Comparison of ENCODE assay signal across 8 cellular contexts in the genomic region with DNA sequence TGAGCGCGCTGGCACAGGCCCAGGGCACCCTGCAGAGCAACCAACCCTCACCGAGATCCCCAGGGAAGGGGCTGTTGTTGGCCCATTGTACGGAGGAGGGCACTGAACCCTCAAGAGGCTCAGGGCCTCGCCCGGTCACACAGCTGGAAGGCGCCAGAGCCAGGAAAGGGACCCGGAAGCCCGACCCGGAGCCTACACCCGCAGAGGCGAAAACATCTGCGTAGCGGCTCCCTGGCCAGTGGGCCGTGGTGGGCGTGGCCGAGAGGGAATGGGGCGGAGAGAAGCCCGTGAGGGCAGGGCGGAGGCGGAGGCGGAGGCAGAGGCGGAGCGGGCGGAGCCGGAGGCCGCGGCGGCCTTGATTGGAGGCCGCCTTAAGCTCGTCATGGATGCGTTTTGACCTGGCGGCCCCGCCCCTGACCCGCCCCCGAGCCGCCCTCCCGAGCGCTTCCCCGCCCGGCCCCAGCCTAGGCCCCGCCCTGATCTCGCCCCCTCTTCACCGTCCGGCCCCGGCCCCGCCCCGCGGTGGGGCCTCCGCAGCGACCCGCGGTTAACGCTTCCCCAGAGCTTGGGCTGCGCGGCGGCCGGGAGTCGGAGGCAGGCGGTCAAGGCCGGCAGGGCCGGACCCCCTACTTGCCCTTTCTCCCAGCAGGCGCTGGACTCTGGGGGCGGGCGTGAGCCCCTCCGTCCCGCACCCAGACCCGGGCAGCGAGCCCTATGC. TPM values are rescaled to one million over a fixed set of nuclear protein-coding genes. Genes with fewer than 3 reads are reported as not detected.
A peak's percentile ranks its signal among the peaks of the same experiment; 100 is the strongest.
DNase-seq lines count a peak whose midpoint lies in the region; ATAC-seq, FAIRE-seq and TF ChIP-seq lines count a peak whose summit lies in the region.

No MANE protein-coding gene starts in this region.

- TF ChIP-seq POLR2A in H1 (IDR thresholded peaks at IDR 0.05; ENCODE audit: control extremely low read depth in 1 of 2, low read depth in 2 of 2, low read length in 2 of 2) = no peak

- ATAC-seq in GM21367 (IDR thresholded peaks at IDR 0.05; ENCODE audit: unreplicated experiment) = peak; percentile 45
- ATAC-seq in activated CD8-positive, alpha-beta memory T cell treated with anti-CD3 and anti-CD28 coated beads, Interleukin-2, amount 10 ng/mL, durations not matched to agents 7 days and 5 days = peak; percentile 82

- H2BK15ac ChIP-seq in H1 (ENCODE audit: low read length) = 0 out of 2 replicates have a peak overlapping the region, but pooled peaks have one; percentile 53

- POLR2A ChIA-PET in H1 (lab: Charles Lee; ENCODE audit: partially characterized antibody) = interaction anchor here (0.8 to 1.9 kb wide), 3 partner anchors 22 to 152 kb away, joined by 3 to 10 read pairs (median 4); a partner anchor contains a TSS

- peak overlapping the region; percentile 71 for H4K5ac ChIP-seq in H1 (ENCODE audit: insufficient read length, low read depth, low read length)

- peak overlapping the region; percentile 80; the same call in 1 of the 2 replicates for H2BK20ac ChIP-seq in H1 (ENCODE audit: low read length)

- no peak for TF ChIP-seq EP300 in H1 (IDR thresholded peaks at IDR 0.05; ENCODE audit: borderline replicate concordance in 1 of 2, low read depth in 2 of 2, low read length in 2 of 2)

- H3K56ac ChIP-seq in H1 (replicated peaks; ENCODE audit: insufficient read length, low read depth, low read length) = no peak overlapping the region

- peak overlapping the region; percentile 70; the same call in 1 of the 2 replicates for H2AFZ ChIP-seq in H1 (ENCODE audit: low read length)

- H3K9me3 ChIP-seq in H1 (ENCODE audit: insufficient read depth in 2 of 2, low read depth in 1 of 2, low read length in 1 of 2) (no peaks in the 10 kb centered on the region), mesodermal cell (ENCODE audit: control insufficient read depth, low read length) (no peaks in the 10 kb centered on the region)

- H3K27me3 ChIP-seq in H1 (replicated peaks in 1 of 4; ENCODE audit: control insufficient read depth in 3 of 4, extremely low read depth in 1 of 4, insufficient read depth in 3 of 4, low read length in 3 of 4) = peaks cover 0 to 18% (median 11%) of the 10 kb centered on the region in 4 experiments; a peak in 5 of 7 replicates

- peak overlapping the region; percentile 54; the same call in 1 of the 2 replicates for H2AK5ac ChIP-seq in H1 (ENCODE audit: low read depth, low read length)

- peak overlapping the region; percentile 60; the same call in 1 of the 2 replicates for H2BK5ac ChIP-seq in H1 (ENCODE audit: low read depth, low read length)

- no peaks in the 10 kb centered on the region for H3K79me1 ChIP-seq in H1 (ENCODE audit: low read depth, low read length)

- peak overlapping the region; percentile 59; the same call in 1 of the 2 replicates for H4K8ac ChIP-seq in H1 (ENCODE audit: extremely low read depth, insufficient read depth, low read length)

- peaks cover 7% of the 10 kb centered on the region; the same call in 1 of the 2 replicates for H3K23me2 ChIP-seq in H1 (ENCODE audit: low read depth, low read length)

- H2BK120ac ChIP-seq in H1 (replicated peaks; ENCODE audit: low read depth, low read length) = peak overlapping the region; percentile 54

- 5% methylated on average over 34 of the region's 69 CpGs; no CpG with 5 or more reads in 1 of the 2 experiments for WGBS in H1 (ENCODE audit: extremely low coverage in 1 of 2, insufficient coverage in 1 of 2, insufficient read length in 1 of 2, insufficient replicate concordance in 2 of 2, low coverage in 1 of 2, low lambda C conversion rate in 2 of 2, missing lambda C conversion rate in 1 of 2), 2 experiments
- WGBS in mesodermal cell (ENCODE audit: insufficient coverage in 2 of 2), 2 experiments = 5 to 8% methylated on average over 30 to 47 of the region's 69 CpGs

- H3K4me1 ChIP-seq in H1 (replicated peaks in 1 of 4; ENCODE audit: control insufficient read depth in 3 of 4, insufficient read depth in 4 of 4, low read length in 3 of 4) = peaks cover 0 to 11% (median 6%) of the 10 kb centered on the region in 4 experiments; a peak in 4 of 7 replicates
- H3K4me1 ChIP-seq in mesodermal cell (ENCODE audit: control insufficient read depth, insufficient read depth, low read length, poor library complexity, severe bottlenecking) = peaks cover 25% of the 10 kb centered on the region

- H2BK12ac ChIP-seq in H1 (ENCODE audit: low read depth, low read length) = peak overlapping the region; percentile 75; the same call in 1 of the 2 replicates

- no peak overlapping the region for H3K14ac ChIP-seq in H1 (ENCODE audit: insufficient read length)

- H4K91ac ChIP-seq in H1 (replicated peaks; ENCODE audit: insufficient read length, low read length) = peak overlapping the region; percentile 95

- TF ChIP-seq RAD21 in H1 (IDR thresholded peaks at IDR 0.05 in 1 of 2, conservative IDR thresholded peaks at IDR 0.05 in 1 of 2; ENCODE audit: low read depth in 2 of 2, low read length in 2 of 2) = no peak

- no peaks in the 10 kb centered on the region for H3K27me3 Mint-ChIP-seq in activated CD8-positive, alpha-beta memory T cell treated with anti-CD3 and anti-CD28 coated beads, Interleukin-2, amount 10 ng/mL, durations not matched to agents 7 days and 5 days

- H3K9me3 Mint-ChIP-seq in activated CD8-positive, alpha-beta memory T cell treated with anti-CD3 and anti-CD28 coated beads, Interleukin-2, amount 10 ng/mL, durations not matched to agents 7 days and 5 days (ENCODE audit: low read depth) = no peaks in the 10 kb centered on the region

- H3K27ac Mint-ChIP-seq in activated CD8-positive, alpha-beta memory T cell treated with anti-CD3 and anti-CD28 coated beads, Interleukin-2, amount 10 ng/mL, durations not matched to agents 7 days and 5 days = peak overlapping the region; percentile 90

- H3K9ac ChIP-seq in H1 (replicated peaks in 1 of 4; ENCODE audit: extremely low read depth in 1 of 4, low read depth in 3 of 4, low read length in 3 of 4) = no peak overlapping the region; a peak in 1 of 7 replicates

- peak overlapping the region; percentile 21 to 65 (median 46); a peak in 7 of 8 replicates for H3K4me3 ChIP-seq in H1 (ENCODE audit: extremely low read depth in 1 of 4, insufficient read depth in 2 of 4, low read depth in 3 of 4, low read length in 4 of 4)
- H3K4me3 ChIP-seq in mesodermal cell (ENCODE audit: extremely low read depth, insufficient read depth, low read length, poor library complexity, severe bottlenecking) = peak overlapping the region; percentile 42

- no peak for TF ChIP-seq CTCF in H1 (IDR thresholded peaks at IDR 0.05; ENCODE audit: control extremely low read depth in 1 of 3, insufficient read depth in 1 of 3, low read depth in 1 of 3, low read length in 3 of 3)

- peak overlapping the region; percentile 77 for H3K4me3 Mint-ChIP-seq in activated CD8-positive, alpha-beta memory T cell treated with anti-CD3 and anti-CD28 coated beads, Interleukin-2, amount 10 ng/mL, durations not matched to agents 7 days and 5 days

- H4K20me1 ChIP-seq in H1 (replicated peaks in 1 of 2; ENCODE audit: control insufficient read depth in 1 of 2, insufficient read depth in 2 of 2, low read length in 2 of 2) = peaks cover 0 to 10% of the 10 kb centered on the region in 2 experiments

- H3K36me3 Mint-ChIP-seq in activated CD8-positive, alpha-beta memory T cell treated with anti-CD3 and anti-CD28 coated beads, Interleukin-2, amount 10 ng/mL, durations not matched to agents 7 days and 5 days = peaks cover 8% of the 10 kb centered on the region

- H3K36me3 ChIP-seq in H1 (ENCODE audit: control insufficient read depth in 2 of 4, insufficient read depth in 4 of 4, low read length in 3 of 4) = peaks cover 0 to 8% (median 5%) of the 10 kb centered on the region in 4 experiments; a peak in 4 of 8 replicates
- peaks cover 20% of the 10 kb centered on the region for H3K36me3 ChIP-seq in mesodermal cell (ENCODE audit: control insufficient read depth, insufficient read depth, low read length)

- CTCF ChIA-PET in activated CD8-positive, alpha-beta memory T cell treated with anti-CD3 and anti-CD28 coated beads, Interleukin-2, amount 10 ng/mL, durations not matched to agents 7 days and 5 days (lab: Charles Lee) = interaction anchor here (0.6 to 5.0 kb wide), 18 partner anchors 9 to 407 kb away, joined by 3 to 43 read pairs (median 4); a partner anchor contains a TSS
- CTCF ChIA-PET in H1 (lab: Charles Lee; ENCODE audit: partially characterized antibody) = interaction anchor here (1.0 to 6.2 kb wide), 9 partner anchors 11 to 126 kb away, joined by 3 to 37 read pairs (median 5); a partner anchor contains a TSS

- peak overlapping the region; percentile 78 for H3K4ac ChIP-seq in H1 (replicated peaks; ENCODE audit: insufficient read length, low read depth, low read length)

- H3K4me2 ChIP-seq in H1 (ENCODE audit: insufficient read depth in 1 of 2, low read depth in 2 of 2, low read length in 2 of 2) = peak overlapping the region; percentile 84 to 85

- no peak overlapping the region for H3K23ac ChIP-seq in H1 (ENCODE audit: insufficient read length)

- H3K27ac ChIP-seq in H1 (ENCODE audit: low read depth, low read length) (no peak overlapping the region), mesodermal cell (ENCODE audit: low read depth, low read length, severe bottlenecking) (peak overlapping the region; percentile 53)

- peaks cover 32% of the 10 kb centered on the region for H3K4me1 Mint-ChIP-seq in activated CD8-positive, alpha-beta memory T cell treated with anti-CD3 and anti-CD28 coated beads, Interleukin-2, amount 10 ng/mL, durations not matched to agents 7 days and 5 days

- no peak for FAIRE-seq in H1 (lab: Jason Lieb, UNC)

- DNase-seq in COR-L47 (lab: John Stamatoyannopoulos, UW) (peak; percentile 93), HT1080 (ENCODE audit: low read depth) (peak; percentile 89), NOMO-1 treated with DMSO at 0.1 percent for 48 hours (lab: John Stamatoyannopoulos, UW; ENCODE audit: unreplicated experiment) (peak; percentile 87), H1 (ENCODE audit: low read depth in 1 of 2, low spot score in 2 of 2) (peak; percentile 86 to 98)
- peak; percentile 98 for DNase-seq in activated CD8-positive, alpha-beta memory T cell treated with anti-CD3 and anti-CD28 coated beads, Interleukin-2, amount 10 ng/mL, durations not matched to agents 7 days and 5 days
- peak; percentile 81 for DNase-seq in stimulated activated CD8-positive, alpha-beta memory T cell treated with anti-CD3 and anti-CD28 coated beads, Interleukin-15, amount 100 ng/mL, for 1 hour (ENCODE audit: low read depth)

- peak overlapping the region; percentile 32; the same call in 1 of the 2 replicates for H3K18ac ChIP-seq in H1 (ENCODE audit: extremely low read depth, low read length)

- no peaks in the 10 kb centered on the region for H3K79me2 ChIP-seq in H1 (ENCODE audit: control insufficient read depth in 1 of 2, insufficient read depth in 2 of 2, low read length in 2 of 2)

RNA-seq across cellular contexts. Expression of a gene that starts 2.1 kb away (rescaled TPM):
- 42.5 and 47.8 TPM in 2 replicates for total RNA-seq in HT1080 (2014; rRNA removed; shearing (Covaris generic))
- polyA plus RNA-seq in HT1080 (2015; cell fraction: cytosol; rRNA removed) = 29.0 TPM in 2 replicates
- polyA plus RNA-seq in HT1080 (2015; cell fraction: nucleus; rRNA removed) = 17.3 and 19.4 TPM in 2 replicates
- 10 to 100 TPM; 16.9 to 17.4 TPM for total RNA-seq in activated CD8-positive, alpha-beta memory T cell treated with anti-CD3 and anti-CD28 coated beads, Interleukin-2, amount 10 ng/mL, durations not matched to agents 7 days and 5 days
- total RNA-seq in H1 (2021; fragmentation: NEBNext Ultra II Directional; extraction: Animal tissue kit (Norgen Biotek cat#: 25700)) = 16.8 and 18.7 TPM in 2 replicates
- 15.0 and 16.7 TPM in 2 replicates for polyA plus RNA-seq in H1 (2011; rRNA removed)
- polyA plus RNA-seq in H1 (2011; cell fraction: cytosol; rRNA removed) = 16.9 TPM
- 15.2 TPM for polyA plus RNA-seq in H1 (2011; cell fraction: nucleus; rRNA removed)
- polyA plus RNA-seq in H1 (2012, experiment 1 of 2) = 12.4 to 15.8 TPM (median 14.1 TPM) in 4 replicates
- 12.8 TPM for polyA plus RNA-seq in H1 (2012, experiment 2 of 2)
- 12.5 TPM for polyA plus RNA-seq in H1 (2013, experiment 1 of 2)
- 13.0 TPM for polyA plus RNA-seq in H1 (2013, experiment 2 of 2)
- 9.2 and 10.4 TPM in 2 replicates for polyA minus RNA-seq in H1 (2011; rRNA and poly(A)+ RNA removed)
- polyA minus RNA-seq in H1 (2011; cell fraction: cytosol; rRNA and poly(A)+ RNA removed) = 7.4 TPM
- polyA minus RNA-seq in H1 (2011; cell fraction: nucleus; rRNA and poly(A)+ RNA removed) = 9.5 TPM
- 21.0 TPM for polyA plus RNA-seq in mesodermal cell (2013, experiment 1 of 2)
- polyA plus RNA-seq in mesodermal cell (2013, experiment 2 of 2) = 20.1 TPM

RNA-seq across cellular contexts. Expression of a gene that starts 10.5 kb away (rescaled TPM):
- 86.7 and 95.5 TPM in 2 replicates for total RNA-seq in HT1080 (2014; rRNA removed; shearing (Covaris generic))
- polyA plus RNA-seq in HT1080 (2015; cell fraction: cytosol; rRNA removed) = 40.1 and 41.6 TPM in 2 replicates
- polyA plus RNA-seq in HT1080 (2015; cell fraction: nucleus; rRNA removed) = 52.5 and 55.9 TPM in 2 replicates
- 10 to 100 TPM; 87.8 to 91.0 TPM for total RNA-seq in activated CD8-positive, alpha-beta memory T cell treated with anti-CD3 and anti-CD28 coated beads, Interleukin-2, amount 10 ng/mL, durations not matched to agents 7 days and 5 days
- 25.1 and 25.8 TPM in 2 replicates for total RNA-seq in H1 (2021; fragmentation: NEBNext Ultra II Directional; extraction: Animal tissue kit (Norgen Biotek cat#: 25700))
- 13.9 and 26.7 TPM in 2 replicates for polyA plus RNA-seq in H1 (2011; rRNA removed)
- 31.1 TPM for polyA plus RNA-seq in H1 (2011; cell fraction: cytosol; rRNA removed)
- 31.9 TPM for polyA plus RNA-seq in H1 (2011; cell fraction: nucleus; rRNA removed)
- polyA plus RNA-seq in H1 (2012, experiment 1 of 2) = 14.3 to 22.7 TPM (median 20.9 TPM) in 4 replicates
- 14.7 TPM for polyA plus RNA-seq in H1 (2012, experiment 2 of 2)
- polyA plus RNA-seq in H1 (2013, experiment 1 of 2) = 14.1 TPM
- 12.8 TPM for polyA plus RNA-seq in H1 (2013, experiment 2 of 2)
- polyA minus RNA-seq in H1 (2011; rRNA and poly(A)+ RNA removed) = 9.5 and 11.2 TPM in 2 replicates
- 18.2 TPM for polyA minus RNA-seq in H1 (2011; cell fraction: cytosol; rRNA and poly(A)+ RNA removed)
- polyA minus RNA-seq in H1 (2011; cell fraction: nucleus; rRNA and poly(A)+ RNA removed) = 11.4 TPM
- polyA plus RNA-seq in mesodermal cell (2013, experiment 1 of 2) = 34.8 TPM
- 25.2 TPM for polyA plus RNA-seq in mesodermal cell (2013, experiment 2 of 2)

RNA-seq across cellular contexts. Expression of a gene that starts 22.7 kb away (rescaled TPM):
- total RNA-seq in HT1080 (2014; rRNA removed; shearing (Covaris generic)) = 0.08 and 0.84 TPM in 2 replicates
- 0.11 TPM in 1 of 2 replicates, not detected in the other for polyA plus RNA-seq in HT1080 (2015; cell fraction: cytosol; rRNA removed)
- 0.51 and 1.0 TPM in 2 replicates for polyA plus RNA-seq in HT1080 (2015; cell fraction: nucleus; rRNA removed)
- total RNA-seq in activated CD8-positive, alpha-beta memory T cell treated with anti-CD3 and anti-CD28 coated beads, Interleukin-2, amount 10 ng/mL, durations not matched to agents 7 days and 5 days = under 1 TPM in 1 of 2 experiments, not detected in 1; 0.45 TPM
- total RNA-seq in H1 (2021; fragmentation: NEBNext Ultra II Directional; extraction: Animal tissue kit (Norgen Biotek cat#: 25700)) = 76.0 and 80.1 TPM in 2 replicates
- polyA plus RNA-seq in H1 (2011; rRNA removed) = 21.7 and 39.7 TPM in 2 replicates
- polyA plus RNA-seq in H1 (2011; cell fraction: cytosol; rRNA removed) = 47.5 TPM
- 245 TPM for polyA plus RNA-seq in H1 (2011; cell fraction: nucleus; rRNA removed)
- polyA plus RNA-seq in H1 (2012, experiment 1 of 2) = 54.7 to 62.3 TPM (median 59.2 TPM) in 4 replicates
- polyA plus RNA-seq in H1 (2012, experiment 2 of 2) = 36.6 TPM
- 97.2 TPM for polyA plus RNA-seq in H1 (2013, experiment 1 of 2)
- polyA plus RNA-seq in H1 (2013, experiment 2 of 2) = 86.2 TPM
- polyA minus RNA-seq in H1 (2011; rRNA and poly(A)+ RNA removed) = 3.3 and 4.8 TPM in 2 replicates
- 16.0 TPM for polyA minus RNA-seq in H1 (2011; cell fraction: cytosol; rRNA and poly(A)+ RNA removed)
- polyA minus RNA-seq in H1 (2011; cell fraction: nucleus; rRNA and poly(A)+ RNA removed) = 24.0 TPM
- 118 TPM for polyA plus RNA-seq in mesodermal cell (2013, experiment 1 of 2)
- polyA plus RNA-seq in mesodermal cell (2013, experiment 2 of 2) = 97.0 TPM

Comparison
In these comparisons a context has a peak if more than half of its experiments do, and no peak if none do; other contexts are left out.
1. RNA of a gene that starts 22.7 kb away (total RNA-seq): 76.0 to 80.1 TPM in H1; 0.45 TPM in activated CD8-positive, alpha-beta memory T cell treated with anti-CD3 and anti-CD28 coated beads, Interleukin-2, amount 10 ng/mL, durations not matched to agents 7 days and 5 days and 0.08 to 0.84 TPM in HT1080; every median in the first group is over 10 times any median in the second.
2. Peak in every context shown above with its lines, with median percentiles within 50 percentile points of each other: DNase-seq.